ENCODE assay signal across 23 cellular contexts in genomic region chr2:13390676-13391075, GRCh38.
"Had no signal": no experiment of that assay in that cellular context is flagged by ENCODE, and none has a peak within 500 bp of the region (broad histone marks: within the 10 kb centered on the region; RNA-seq: fewer than 3 reads in every experiment).

No MANE protein-coding gene starts in this region.

- FAIRE-seq: colon, endothelial cell of umbilical vein, frontal cortex, keratinocyte had no signal

- ATAC-seq: foreskin keratinocyte, gastroesophageal sphincter, heart left ventricle, left cardiac atrium, left lung, left ventricle myocardium superior, lower lobe of right lung, mucosa of descending colon had no signal

- H3K4me2 ChIP-seq: hepatocyte had no signal

- DNase-seq: dermis blood vessel endothelial cell; dorsolateral prefrontal cortex; effector CD4-positive, alpha-beta T cell; effector memory CD4-positive, alpha-beta T cell; foreskin keratinocyte; heart left ventricle; hypothalamus; immature natural killer cell; left cardiac atrium; left lung; left ventricle myocardium superior; lower lobe of right lung; mesenchymal stem cell; mucosa of descending colon; naive B cell had no signal

- H3K4me3 ChIP-seq: coronary artery, dorsolateral prefrontal cortex, esophagus muscularis mucosa, gastroesophageal sphincter, heart left ventricle, hepatocyte, left lung, lower lobe of right lung, mucosa of descending colon had no signal

- H3K27ac ChIP-seq: coronary artery, dorsolateral prefrontal cortex, esophagus muscularis mucosa, foreskin keratinocyte, gastroesophageal sphincter, heart left ventricle, hepatocyte, left lung, lower lobe of right lung had no signal

- H3K4me1 ChIP-seq: esophagus muscularis mucosa, foreskin keratinocyte, gastroesophageal sphincter, heart left ventricle, left lung, lower lobe of right lung had no signal

- H3K36me3 ChIP-seq: esophagus muscularis mucosa, gastroesophageal sphincter, heart left ventricle, left lung, lower lobe of right lung had no signal

- H3K27me3 ChIP-seq: dorsolateral prefrontal cortex, esophagus muscularis mucosa, foreskin keratinocyte, gastroesophageal sphincter, heart left ventricle, hepatocyte, left lung had no signal
